ENCODE assay signal across 24 cellular contexts in the genomic region with DNA sequence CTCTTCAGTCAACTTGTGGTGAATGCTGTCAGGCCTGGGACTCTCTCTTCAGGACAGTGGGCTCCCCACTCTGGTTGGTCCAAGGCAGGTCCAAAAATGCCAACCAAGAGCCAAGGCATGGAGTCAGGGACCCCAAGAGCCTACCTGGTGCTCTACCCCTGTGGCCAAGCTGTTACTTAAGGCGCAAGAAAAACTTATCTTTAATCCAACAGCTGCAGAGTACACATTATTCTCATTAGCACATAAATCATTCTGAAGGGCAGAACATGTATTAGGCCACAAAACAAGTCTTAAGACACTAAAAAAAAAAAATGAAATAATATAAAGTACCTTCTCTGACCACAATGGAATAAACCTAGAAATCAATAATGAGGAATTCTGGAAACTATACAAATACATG.
"Had no signal": no experiment of that assay in that cellular context is flagged by ENCODE, and none has a peak within 500 bp of the region (broad histone marks: within the 10 kb centered on the region; RNA-seq: fewer than 3 reads in every experiment).

No MANE protein-coding gene starts in this region.

- H3K27ac ChIP-seq: coronary artery, gastrocnemius medialis, lower lobe of right lung, neutrophil, parathyroid adenoma, right lobe of liver, stomach, thyroid gland had no signal

- H3K4me3 Mint-ChIP-seq: natural killer cell treated with Interleukin-12 subunit alpha and Interleukin-12 subunit beta and Interleukin-15 and Interleukin-18, amount 100 ng/mL, for 72 hours; neural crest cell; stimulated activated effector memory CD8-positive, alpha-beta T cell treated with anti-CD3 and anti-CD28 coated beads, Interleukin-12 subunit alpha, Interleukin-12 subunit beta, amount 100 ng/mL, for 72 hours; type B pancreatic cell had no signal

- H3K4me1 ChIP-seq: gastrocnemius medialis, lower lobe of right lung, parathyroid adenoma, right lobe of liver, stomach, thyroid gland had no signal

- H3K36me3 ChIP-seq: gastrocnemius medialis, lower lobe of right lung, neutrophil, right lobe of liver, stomach, thyroid gland had no signal

- H3K9me3 ChIP-seq: gastrocnemius medialis, lower lobe of right lung, neutrophil, right lobe of liver, stomach, thyroid gland had no signal

- H3K4me3 ChIP-seq: coronary artery, gastrocnemius medialis, lower lobe of right lung, right lobe of liver, stomach, thyroid gland had no signal

- H3K36me3 Mint-ChIP-seq: stimulated activated effector memory CD8-positive, alpha-beta T cell treated with anti-CD3 and anti-CD28 coated beads, Interleukin-12 subunit alpha, Interleukin-12 subunit beta, amount 100 ng/mL, for 72 hours had no signal

- H3K9ac ChIP-seq: parathyroid adenoma had no signal

- H3K9me3 Mint-ChIP-seq: natural killer cell treated with Interleukin-12 subunit alpha and Interleukin-12 subunit beta and Interleukin-15 and Interleukin-18, amount 100 ng/mL, for 72 hours; stimulated activated effector memory CD8-positive, alpha-beta T cell treated with anti-CD3 and anti-CD28 coated beads, Interleukin-12 subunit alpha, Interleukin-12 subunit beta, amount 100 ng/mL, for 72 hours had no signal

- H3K27ac Mint-ChIP-seq: natural killer cell treated with Interleukin-12 subunit alpha and Interleukin-12 subunit beta and Interleukin-15 and Interleukin-18, amount 100 ng/mL, for 72 hours; progenitor cell of endocrine pancreas; stimulated activated effector memory CD8-positive, alpha-beta T cell treated with anti-CD3 and anti-CD28 coated beads, Interleukin-12 subunit alpha, Interleukin-12 subunit beta, amount 100 ng/mL, for 72 hours; type B pancreatic cell had no signal

- H2AFZ ChIP-seq: parathyroid adenoma had no signal

- H3K27me3 Mint-ChIP-seq: natural killer cell treated with Interleukin-12 subunit alpha and Interleukin-12 subunit beta and Interleukin-15 and Interleukin-18, amount 100 ng/mL, for 72 hours; progenitor cell of endocrine pancreas; type B pancreatic cell had no signal

- H3K4me1 Mint-ChIP-seq: neural crest cell had no signal

- ATAC-seq: gastrocnemius medialis; left ventricle myocardium superior; lower lobe of right lung; natural killer cell treated with Interleukin-12 subunit alpha and Interleukin-12 subunit beta and Interleukin-15 and Interleukin-18, amount 100 ng/mL, for 72 hours; right lobe of liver; stimulated activated effector memory CD8-positive, alpha-beta T cell treated with anti-CD3 and anti-CD28 coated beads, Interleukin-12 subunit alpha, Interleukin-12 subunit beta, amount 100 ng/mL, for 72 hours had no signal

- H3K27me3 ChIP-seq: gastrocnemius medialis, neutrophil, right lobe of liver, stomach, thyroid gland had no signal

- FAIRE-seq: endometrium, keratinocyte had no signal

- DNase-seq: dermis blood vessel endothelial cell; effector memory CD4-positive, alpha-beta T cell; erythroblast; foreskin fibroblast; gastrocnemius medialis; head of caudate nucleus; left ventricle myocardium superior; lower lobe of right lung; right lobe of liver; stimulated activated CD4-positive, alpha-beta T cell treated with anti-CD3 and anti-CD28 coated beads, Interleukin-2, amount 100 ng/mL, for 24 hours; stimulated activated CD4-positive, alpha-beta T cell treated with anti-CD3 and anti-CD28 coated beads, Interleukin-4, amount 100 ng/mL, for 24 hours; stimulated activated naive CD4-positive, alpha-beta T cell treated with Interleukin-2 at 50 U/mL for 16 hours; stomach; thyroid gland had no signal
